ENCODE assay signal across 9 cellular contexts in the genomic region with DNA sequence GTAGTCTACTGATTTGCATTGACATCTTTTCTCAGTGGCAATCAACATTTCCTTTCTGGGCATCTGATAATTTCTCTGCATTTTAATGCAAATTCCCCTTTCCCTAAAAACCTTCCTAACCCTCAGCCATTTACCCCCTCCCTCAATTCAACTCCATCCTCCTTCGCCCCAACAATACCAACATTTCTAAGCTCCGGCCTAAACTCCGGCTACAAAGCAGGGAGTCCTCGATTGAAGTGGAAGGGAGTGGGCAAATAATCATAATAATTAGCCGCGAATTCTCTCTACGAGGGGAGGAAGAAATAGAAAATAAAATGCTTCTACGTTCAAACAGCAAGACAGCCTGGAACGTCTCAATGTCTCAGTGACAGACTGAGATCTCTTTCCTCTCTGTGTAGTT. TPM values are rescaled to one million over a fixed set of nuclear protein-coding genes. Genes with fewer than 3 reads are reported as not detected.
A peak's percentile ranks its signal among the peaks of the same experiment; 100 is the strongest.
DNase-seq lines count a peak whose midpoint lies in the region; ATAC-seq and TF ChIP-seq lines count a peak whose summit lies in the region.
"Had no signal": no experiment of that assay in that cellular context is flagged by ENCODE, and none has a peak within 500 bp of the region (broad histone marks: within the 10 kb centered on the region; RNA-seq: fewer than 3 reads in every experiment).

No MANE protein-coding gene starts in this region.

- H3K36me3 Mint-ChIP-seq in activated naive CD4-positive, alpha-beta T cell treated with anti-CD3 and anti-CD28 coated beads, Interleukin-2, amount 10 ng/mL, durations not matched to agents 7 days and 5 days, result no peaks in the 10 kb centered on the region
- H3K36me3 Mint-ChIP-seq in activated naive CD8-positive, alpha-beta T cell, result no peaks in the 10 kb centered on the region

- H3K27me3 Mint-ChIP-seq in activated naive CD4-positive, alpha-beta T cell treated with anti-CD3 and anti-CD28 coated beads, Interleukin-2, amount 10 ng/mL, durations not matched to agents 7 days and 5 days, result peaks cover 78% of the 10 kb centered on the region
- H3K27me3 Mint-ChIP-seq in activated naive CD8-positive, alpha-beta T cell, result peaks cover 33% of the 10 kb centered on the region

- H3K36me3 ChIP-seq in kidney epithelial cell (ENCODE audit: control insufficient read depth, insufficient read depth, low read length), result peaks cover 3% of the 10 kb centered on the region
- H3K36me3 ChIP-seq in thoracic aorta, result no peaks in the 10 kb centered on the region

- peak overlapping the region; percentile 59 for H3K4me3 Mint-ChIP-seq in activated naive CD4-positive, alpha-beta T cell treated with anti-CD3 and anti-CD28 coated beads, Interleukin-2, amount 10 ng/mL, durations not matched to agents 7 days and 5 days
- peak overlapping the region; percentile 88 for H3K4me3 Mint-ChIP-seq in activated naive CD8-positive, alpha-beta T cell

- peaks cover 38 to 47% of the 10 kb centered on the region in 2 donors for H3K4me1 ChIP-seq in thoracic aorta (ENCODE audit: control insufficient read depth in 1 of 2, low read depth in 2 of 2)

- no peaks in the 10 kb centered on the region for H3K9me3 Mint-ChIP-seq in activated naive CD4-positive, alpha-beta T cell treated with anti-CD3 and anti-CD28 coated beads, Interleukin-2, amount 10 ng/mL, durations not matched to agents 7 days and 5 days
- H3K9me3 Mint-ChIP-seq in activated naive CD8-positive, alpha-beta T cell (ENCODE audit: low read depth), result no peaks in the 10 kb centered on the region

- H3K27ac ChIP-seq in thoracic aorta, result no peak overlapping the region

- no peaks in the 10 kb centered on the region for H3K9me3 ChIP-seq in thoracic aorta

- H3K4me3 ChIP-seq in kidney epithelial cell (ENCODE audit: low read depth, low read length) (peak overlapping the region; percentile 72), thoracic aorta (peak overlapping the region; percentile 93)

- ATAC-seq in thoracic aorta (ENCODE audit: insufficient number of reproducible peaks, low FRiP score, low read depth), result no peak
- no peak for ATAC-seq in HG02588 (IDR thresholded peaks at IDR 0.05; ENCODE audit: unreplicated experiment)

- no peak for TF ChIP-seq CTCF in kidney epithelial cell (IDR thresholded peaks at IDR 0.05; ENCODE audit: insufficient read depth, low read length, poor library complexity, severe bottlenecking)
- TF ChIP-seq CTCF in thoracic aorta (IDR thresholded peaks at IDR 0.05), result no peak

- H3K27me3 ChIP-seq in kidney epithelial cell (ENCODE audit: control insufficient read depth, insufficient read depth, low read length), result no peaks in the 10 kb centered on the region
- peaks cover 5% of the 10 kb centered on the region for H3K27me3 ChIP-seq in thoracic aorta (replicated peaks; ENCODE audit: insufficient read depth)

- no peak overlapping the region for H3K27ac Mint-ChIP-seq in activated naive CD4-positive, alpha-beta T cell treated with anti-CD3 and anti-CD28 coated beads, Interleukin-2, amount 10 ng/mL, durations not matched to agents 7 days and 5 days
- H3K27ac Mint-ChIP-seq in activated naive CD8-positive, alpha-beta T cell, result no peak overlapping the region

- DNase-seq in activated naive CD4-positive, alpha-beta T cell treated with anti-CD3 and anti-CD28 coated beads, Interleukin-2, amount 10 ng/mL, durations not matched to agents 7 days and 5 days, result no peak
- no peak for DNase-seq in activated naive CD4-positive, alpha-beta T cell (lab: John Stamatoyannopoulos, UW)
- DNase-seq in kidney epithelial cell (ENCODE audit: low read depth) (no peak), thoracic aorta (ENCODE audit: low spot score) (no peak), SK-N-DZ (ENCODE audit: low spot score) (no peak), RPMI8226 (no peak)
- DNase-seq: SHP77 had no signal

- peaks cover 29% of the 10 kb centered on the region for H3K4me1 Mint-ChIP-seq in activated naive CD4-positive, alpha-beta T cell treated with anti-CD3 and anti-CD28 coated beads, Interleukin-2, amount 10 ng/mL, durations not matched to agents 7 days and 5 days
- peaks cover 24% of the 10 kb centered on the region for H3K4me1 Mint-ChIP-seq in activated naive CD8-positive, alpha-beta T cell (ENCODE audit: low read depth)

- CTCF ChIA-PET in activated naive CD4-positive, alpha-beta T cell treated with anti-CD3 and anti-CD28 coated beads, Interleukin-2, amount 10 ng/mL, durations not matched to agents 7 days and 5 days (lab: Charles Lee), result interaction anchor here (1.2 to 2.5 kb wide), 4 partner anchors 12 to 1247 kb away, joined by 3 to 9 read pairs (median 5); no protein-coding TSS in a partner anchor

RNA-seq across cellular contexts. Expression of gene BCL11A, which starts 4.6 kb away (rescaled TPM):
- total RNA-seq in kidney epithelial cell (6.7 and 9.2 TPM in 2 replicates), thoracic aorta (under 1 TPM; 0.41 to 0.99 TPM)
- 12.0 and 17.2 TPM in 2 replicates for polyA plus RNA-seq in SK-N-DZ (2014; cell fraction: cytosol; rRNA removed)
- polyA plus RNA-seq in SK-N-DZ (2014; cell fraction: nucleus; rRNA removed), result 20.7 and 24.1 TPM in 2 replicates
